Comparison of ENCODE assay signal across 10 cellular contexts in the genomic region with DNA sequence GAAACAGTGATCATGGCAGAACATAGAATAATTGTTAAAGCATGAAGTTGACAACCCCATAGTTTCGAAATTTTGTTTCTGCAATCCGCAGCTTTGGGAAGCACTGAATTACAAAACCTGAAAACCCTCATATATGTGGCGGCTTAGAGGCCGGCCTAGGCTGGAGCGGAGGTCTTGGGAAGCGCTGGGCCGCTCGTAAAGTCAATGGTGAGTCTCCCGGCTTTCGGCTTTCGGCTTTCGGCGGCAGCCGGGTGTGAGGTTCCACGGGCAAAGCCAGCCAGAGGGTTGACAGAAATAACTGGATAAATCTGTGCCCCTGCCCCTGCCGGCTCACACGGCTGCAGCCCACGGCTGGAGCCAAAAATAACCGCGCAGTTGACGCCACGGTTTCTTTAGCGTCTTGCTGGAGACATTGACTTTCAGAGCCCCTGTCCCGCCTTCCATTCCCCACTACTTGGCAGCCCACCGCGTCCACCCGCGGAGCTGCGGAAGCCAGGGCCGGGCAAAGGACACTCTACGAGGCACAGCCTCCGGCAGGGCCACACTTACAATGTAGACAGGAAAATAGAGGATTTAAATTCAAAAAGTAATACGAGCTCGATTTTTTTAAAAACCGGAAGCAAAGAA. TPM values are rescaled to one million over a fixed set of nuclear protein-coding genes. Genes with fewer than 3 reads are reported as not detected.
A peak's percentile ranks its signal among the peaks of the same experiment; 100 is the strongest.
DNase-seq lines count a peak whose midpoint lies in the region; ATAC-seq, FAIRE-seq and TF ChIP-seq lines count a peak whose summit lies in the region.
"Had no signal": no experiment of that assay in that cellular context is flagged by ENCODE, and none has a peak within 500 bp of the region (broad histone marks: within the 10 kb centered on the region; RNA-seq: fewer than 3 reads in every experiment).

No MANE protein-coding gene starts in this region.

- H3K27ac Mint-ChIP-seq in nephron progenitor cell, result no peak overlapping the region

- H3K27me3 ChIP-seq in GM23248 (replicated peaks; ENCODE audit: insufficient read depth), result peaks cover 25% of the 10 kb centered on the region; the same call in 1 of the 2 replicates
- H3K27me3 ChIP-seq in endothelial cell of umbilical vein (ENCODE audit: control insufficient read depth in 2 of 2, insufficient read depth in 2 of 2, low read length in 2 of 2), result peaks cover 66 to 98% of the 10 kb centered on the region in 2 experiments

- POLR2A ChIA-PET in endothelial cell of umbilical vein (lab: Charles Lee), result no interaction called here

- H3K36me3 ChIP-seq in GM23248 (ENCODE audit: low read depth) (no peaks in the 10 kb centered on the region), SK-N-MC (ENCODE audit: insufficient read depth, low read length) (no peaks in the 10 kb centered on the region), endothelial cell of umbilical vein (ENCODE audit: control insufficient read depth in 2 of 2, extremely low read depth in 1 of 2, insufficient read depth in 2 of 2, low read length in 2 of 2) (no peaks in the 10 kb centered on the region)

- H3K4me3 Mint-ChIP-seq in nephron progenitor cell, result peak overlapping the region; percentile 52

- no peaks in the 10 kb centered on the region for H3K9me2 ChIP-seq in GM23248 (ENCODE audit: insufficient read depth)

- H3K27ac ChIP-seq in GM23248 (no peak overlapping the region), SK-N-MC (peak overlapping the region; percentile 64), endothelial cell of umbilical vein (ENCODE audit: insufficient read depth, low read depth, low read length) (no peak overlapping the region)

- no peaks in the 10 kb centered on the region for H3K9me3 Mint-ChIP-seq in nephron progenitor cell

- H3K4me3 ChIP-seq in GM23248 (peak overlapping the region; percentile 68), SK-N-MC (peak overlapping the region; percentile 64), endothelial cell of umbilical vein (replicated peaks in 1 of 3; ENCODE audit: insufficient read depth in 1 of 3, low read depth in 1 of 3, low read length in 3 of 3) (no peak overlapping the region)

- TF ChIP-seq CTCF in endothelial cell of umbilical vein (IDR thresholded peaks at IDR 0.05; ENCODE audit: extremely low read depth in 1 of 2, insufficient read depth in 1 of 2, low read depth in 1 of 2, low read length in 2 of 2) (no peak), nephron progenitor cell (IDR thresholded peaks at IDR 0.05) (no peak)

- H4K20me1 ChIP-seq in GM23248 (ENCODE audit: insufficient read depth) (no peaks in the 10 kb centered on the region), endothelial cell of umbilical vein (replicated peaks; ENCODE audit: control insufficient read depth, extremely low read depth, insufficient read depth, low read length) (peaks cover 2% of the 10 kb centered on the region)

- H3K4me1 ChIP-seq in GM23248 (ENCODE audit: insufficient read depth) (no peaks in the 10 kb centered on the region), endothelial cell of umbilical vein (ENCODE audit: control insufficient read depth, extremely low read depth, insufficient read depth, low read length) (no peaks in the 10 kb centered on the region)

- DNase-seq in GM23248 (no peak), SK-N-MC (ENCODE audit: low read depth, low spot score) (no peak), endothelial cell of umbilical vein (ENCODE audit: low read depth, low spot score) (no peak), nephron progenitor cell (peak; percentile 53), nucleus accumbens (lab: John Stamatoyannopoulos, UW) (no peak), GF-D8 (lab: John Stamatoyannopoulos, UW) (no peak)
- DNase-seq: cortex of kidney, midbrain had no signal

- H3K9ac ChIP-seq in GM23248 (peak overlapping the region; percentile 48; the same call in 1 of the 2 replicates), SK-N-MC (ENCODE audit: insufficient read length) (peak overlapping the region; percentile 53), endothelial cell of umbilical vein (replicated peaks; ENCODE audit: extremely low read depth, insufficient read depth, low read length) (no peak overlapping the region)

- dilution Hi-C loops in endothelial cell of umbilical vein (cut with MboI; ENCODE audit: extremely low pct_ligation_motif_present, low sequenced_read_pairs), result no loop called here

- no peaks in the 10 kb centered on the region for H3K36me3 Mint-ChIP-seq in nephron progenitor cell (ENCODE audit: low read depth)

- in situ Hi-C loops in GM23248 (cut with MboI), result no loop called here

- H3K9me3 ChIP-seq in GM23248 (ENCODE audit: low read depth) (no peaks in the 10 kb centered on the region), SK-N-MC (ENCODE audit: low read depth, low read length) (no peaks in the 10 kb centered on the region), endothelial cell of umbilical vein (replicated peaks; ENCODE audit: control insufficient read depth, insufficient read depth, low read length) (no peaks in the 10 kb centered on the region)

- FAIRE-seq in endothelial cell of umbilical vein (lab: Jason Lieb, UNC), result no peak

- 29 to 36% methylated on average over 35 of the region's 35 CpGs for WGBS in GM23248 (ENCODE audit: low coverage in 1 of 2, low lambda C conversion rate in 2 of 2, missing lambda C conversion rate in 2 of 2), 2 experiments

- H3K4me2 ChIP-seq in GM23248 (ENCODE audit: unreplicated experiment), result peak overlapping the region; percentile 73
- H3K4me2 ChIP-seq in endothelial cell of umbilical vein (ENCODE audit: insufficient read depth, low read length), result peak overlapping the region; percentile 42

- H3K79me2 ChIP-seq in GM23248 (ENCODE audit: insufficient read depth), result no peaks in the 10 kb centered on the region
- no peaks in the 10 kb centered on the region for H3K79me2 ChIP-seq in endothelial cell of umbilical vein (ENCODE audit: control insufficient read depth, insufficient read depth, low read length)

- intact Hi-C loops in endothelial cell of umbilical vein (cut with micrococcal nuclease), result no loop called here

- TF ChIP-seq POLR2A in endothelial cell of umbilical vein (IDR thresholded peaks at IDR 0.05; ENCODE audit: low read depth, low read length), result no peak

- CTCF ChIA-PET in endothelial cell of umbilical vein (lab: Charles Lee), result interaction anchor here (1.3 to 1.8 kb wide), 5 partner anchors 13 to 118 kb away, joined by 3 to 5 read pairs (median 4); no protein-coding TSS in a partner anchor

- peaks cover 13% of the 10 kb centered on the region for H3K4me1 Mint-ChIP-seq in nephron progenitor cell

- H3F3A ChIP-seq in GM23248 (ENCODE audit: insufficient read depth), result no peaks in the 10 kb centered on the region

- no peaks in the 10 kb centered on the region for H3K9me1 ChIP-seq in endothelial cell of umbilical vein (replicated peaks; ENCODE audit: control insufficient read depth, extremely low read depth, insufficient read depth, low read length)

- peaks cover 100% of the 10 kb centered on the region for H3K27me3 Mint-ChIP-seq in nephron progenitor cell (ENCODE audit: low read depth, poor library complexity)

- ATAC-seq in GM19463 (IDR thresholded peaks at IDR 0.05; ENCODE audit: unreplicated experiment) (no peak), HG02970 (IDR thresholded peaks at IDR 0.05; ENCODE audit: low FRiP score, unreplicated experiment) (no peak)

- no TSS peak for BruUV-seq in endothelial cell of umbilical vein (replicated peaks; lab: Mats Ljungman, UMichigan)

- H2AFZ ChIP-seq in GM23248 (peak overlapping the region; percentile 85), endothelial cell of umbilical vein (ENCODE audit: low read depth, low read length) (no peak overlapping the region)

TF ChIP-seq in endothelial cell of umbilical vein, 7 proteins besides CTCF, POLR2A, EP300 and RAD21:
- TF ChIP-seq, protein P1, sequence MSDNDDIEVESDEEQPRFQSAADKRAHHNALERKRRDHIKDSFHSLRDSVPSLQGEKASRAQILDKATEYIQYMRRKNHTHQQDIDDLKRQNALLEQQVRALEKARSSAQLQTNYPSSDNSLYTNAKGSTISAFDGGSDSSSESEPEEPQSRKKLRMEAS (IDR thresholded peaks at IDR 0.05; ENCODE audit: insufficient read depth, insufficient read length), result no peak
- peak; percentile 74 for TF ChIP-seq EZH2 (IDR thresholded peaks at IDR 0.05; ENCODE audit: borderline replicate concordance, low read depth, low read length, severe bottlenecking)

RNA-seq across cellular contexts. Expression of a gene that starts 6.9 kb away (rescaled TPM):
- 1.1 and 2.0 TPM in 2 replicates for total RNA-seq in GM23248 (2014; rRNA removed; shearing (Covaris generic))
- 0.85 and 1.5 TPM in 2 replicates for polyA plus RNA-seq in GM23248 (2016; fragmentation: Nextera tagmentation; extraction: Ambion mirVana)
- 0.28 TPM in 1 of 2 replicates, not detected in the other for total RNA-seq in endothelial cell of umbilical vein
- polyA plus RNA-seq in endothelial cell of umbilical vein, result 0.57 and 0.89 TPM in 2 replicates
- 0.21 and 0.25 TPM in 2 replicates for polyA plus RNA-seq in endothelial cell of umbilical vein (2011; cell fraction: cytosol; rRNA removed)
- polyA plus RNA-seq in endothelial cell of umbilical vein (2011; cell fraction: nucleus; rRNA removed), result 0.95 and 1.2 TPM in 2 replicates
- polyA plus RNA-seq in endothelial cell of umbilical vein (2012), result 0.51 and 2.0 TPM in 2 replicates
- polyA minus RNA-seq in endothelial cell of umbilical vein, result 0.15 TPM in 1 of 2 replicates, not detected in the other
- polyA minus RNA-seq in endothelial cell of umbilical vein (2011; cell fraction: cytosol; rRNA and poly(A)+ RNA removed), result not detected
- 0.38 and 0.67 TPM in 2 replicates for polyA minus RNA-seq in endothelial cell of umbilical vein (2011; cell fraction: nucleus; rRNA and poly(A)+ RNA removed)

RNA-seq across cellular contexts. Expression of a gene that starts 28.5 kb away (rescaled TPM):
- not detected in 2 replicates for total RNA-seq in GM23248 (2014; rRNA removed; shearing (Covaris generic))
- polyA plus RNA-seq in GM23248 (2016; fragmentation: Nextera tagmentation; extraction: Ambion mirVana) (0.60 TPM in 1 of 2 replicates, not detected in the other), endothelial cell of umbilical vein (0.35 TPM in 1 of 2 replicates, not detected in the other)
- total RNA-seq in endothelial cell of umbilical vein, result 0.60 and 0.77 TPM in 2 replicates
- not detected in 2 replicates for polyA plus RNA-seq in endothelial cell of umbilical vein (2011; cell fraction: cytosol; rRNA removed)
- 3.3 and 4.6 TPM in 2 replicates for polyA plus RNA-seq in endothelial cell of umbilical vein (2011; cell fraction: nucleus; rRNA removed)
- 0.46 and 1.1 TPM in 2 replicates for polyA plus RNA-seq in endothelial cell of umbilical vein (2012)
- 1.0 TPM in 1 of 2 replicates, not detected in the other for polyA minus RNA-seq in endothelial cell of umbilical vein
- polyA minus RNA-seq in endothelial cell of umbilical vein (2011; cell fraction: cytosol; rRNA and poly(A)+ RNA removed), result not detected
- polyA minus RNA-seq in endothelial cell of umbilical vein (2011; cell fraction: nucleus; rRNA and poly(A)+ RNA removed), result 1.3 TPM in 1 of 2 replicates, not detected in the other

Comparison
In these comparisons a context has a peak if more than half of its experiments do, and no peak if none do; other contexts are left out.
1. H3K4me3 ChIP-seq: peak in GM23248 (single experiment) and SK-N-MC (single experiment); none in endothelial cell of umbilical vein (0 of 3).